In the genomic region with DNA sequence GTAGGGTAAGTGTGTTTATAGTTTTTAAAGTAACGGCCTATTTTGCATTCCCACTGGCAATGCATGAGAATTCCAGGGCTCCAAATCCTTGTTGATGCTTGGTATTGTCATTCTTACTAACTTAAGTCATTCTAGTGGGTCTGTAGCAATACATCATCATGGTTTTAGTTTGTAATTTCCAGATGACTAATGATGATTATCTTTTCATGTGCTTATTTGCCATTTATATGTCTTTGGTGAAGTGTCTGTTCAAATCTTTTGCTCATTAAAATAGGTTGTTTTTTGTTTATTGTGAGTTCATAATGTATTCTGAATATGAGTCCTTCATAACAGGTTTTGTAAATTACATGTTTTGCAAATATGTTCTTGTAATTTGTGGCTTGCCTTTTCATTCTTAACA, we compare ENCODE assay signal across 1 cellular context.
TF ChIP-seq lines count a peak whose summit lies in the region.

No MANE protein-coding gene starts in this region.

TF ChIP-seq in WTC11, 78 proteins besides CTCF, POLR2A, EP300 and RAD21 (continued from another document):
- TF ChIP-seq, protein P1, sequence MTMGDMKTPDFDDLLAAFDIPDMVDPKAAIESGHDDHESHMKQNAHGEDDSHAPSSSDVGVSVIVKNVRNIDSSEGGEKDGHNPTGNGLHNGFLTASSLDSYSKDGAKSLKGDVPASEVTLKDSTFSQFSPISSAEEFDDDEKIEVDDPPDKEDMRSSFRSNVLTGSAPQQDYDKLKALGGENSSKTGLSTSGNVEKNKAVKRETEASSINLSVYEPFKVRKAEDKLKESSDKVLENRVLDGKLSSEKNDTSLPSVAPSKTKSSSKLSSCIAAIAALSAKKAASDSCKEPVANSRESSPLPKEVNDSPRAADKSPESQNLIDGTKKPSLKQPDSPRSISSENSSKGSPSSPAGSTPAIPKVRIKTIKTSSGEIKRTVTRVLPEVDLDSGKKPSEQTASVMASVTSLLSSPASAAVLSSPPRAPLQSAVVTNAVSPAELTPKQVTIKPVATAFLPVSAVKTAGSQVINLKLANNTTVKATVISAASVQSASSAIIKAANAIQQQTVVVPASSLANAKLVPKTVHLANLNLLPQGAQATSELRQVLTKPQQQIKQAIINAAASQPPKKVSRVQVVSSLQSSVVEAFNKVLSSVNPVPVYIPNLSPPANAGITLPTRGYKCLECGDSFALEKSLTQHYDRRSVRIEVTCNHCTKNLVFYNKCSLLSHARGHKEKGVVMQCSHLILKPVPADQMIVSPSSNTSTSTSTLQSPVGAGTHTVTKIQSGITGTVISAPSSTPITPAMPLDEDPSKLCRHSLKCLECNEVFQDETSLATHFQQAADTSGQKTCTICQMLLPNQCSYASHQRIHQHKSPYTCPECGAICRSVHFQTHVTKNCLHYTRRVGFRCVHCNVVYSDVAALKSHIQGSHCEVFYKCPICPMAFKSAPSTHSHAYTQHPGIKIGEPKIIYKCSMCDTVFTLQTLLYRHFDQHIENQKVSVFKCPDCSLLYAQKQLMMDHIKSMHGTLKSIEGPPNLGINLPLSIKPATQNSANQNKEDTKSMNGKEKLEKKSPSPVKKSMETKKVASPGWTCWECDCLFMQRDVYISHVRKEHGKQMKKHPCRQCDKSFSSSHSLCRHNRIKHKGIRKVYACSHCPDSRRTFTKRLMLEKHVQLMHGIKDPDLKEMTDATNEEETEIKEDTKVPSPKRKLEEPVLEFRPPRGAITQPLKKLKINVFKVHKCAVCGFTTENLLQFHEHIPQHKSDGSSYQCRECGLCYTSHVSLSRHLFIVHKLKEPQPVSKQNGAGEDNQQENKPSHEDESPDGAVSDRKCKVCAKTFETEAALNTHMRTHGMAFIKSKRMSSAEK (CRISPR knock-in tag; IDR thresholded peaks at IDR 0.05; ENCODE audit: borderline replicate concordance) = no peak
- TF ChIP-seq, protein P2, sequence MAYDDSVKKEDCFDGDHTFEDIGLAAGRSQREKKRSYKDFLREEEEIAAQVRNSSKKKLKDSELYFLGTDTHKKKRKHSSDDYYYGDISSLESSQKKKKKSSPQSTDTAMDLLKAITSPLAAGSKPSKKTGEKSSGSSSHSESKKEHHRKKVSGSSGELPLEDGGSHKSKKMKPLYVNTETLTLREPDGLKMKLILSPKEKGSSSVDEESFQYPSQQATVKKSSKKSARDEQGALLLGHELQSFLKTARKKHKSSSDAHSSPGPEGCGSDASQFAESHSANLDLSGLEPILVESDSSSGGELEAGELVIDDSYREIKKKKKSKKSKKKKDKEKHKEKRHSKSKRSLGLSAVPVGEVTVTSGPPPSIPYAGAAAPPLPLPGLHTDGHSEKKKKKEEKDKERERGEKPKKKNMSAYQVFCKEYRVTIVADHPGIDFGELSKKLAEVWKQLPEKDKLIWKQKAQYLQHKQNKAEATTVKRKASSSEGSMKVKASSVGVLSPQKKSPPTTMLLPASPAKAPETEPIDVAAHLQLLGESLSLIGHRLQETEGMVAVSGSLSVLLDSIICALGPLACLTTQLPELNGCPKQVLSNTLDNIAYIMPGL (CRISPR knock-in tag; IDR thresholded peaks at IDR 0.05) = no peak
- TF ChIP-seq, protein P3, sequence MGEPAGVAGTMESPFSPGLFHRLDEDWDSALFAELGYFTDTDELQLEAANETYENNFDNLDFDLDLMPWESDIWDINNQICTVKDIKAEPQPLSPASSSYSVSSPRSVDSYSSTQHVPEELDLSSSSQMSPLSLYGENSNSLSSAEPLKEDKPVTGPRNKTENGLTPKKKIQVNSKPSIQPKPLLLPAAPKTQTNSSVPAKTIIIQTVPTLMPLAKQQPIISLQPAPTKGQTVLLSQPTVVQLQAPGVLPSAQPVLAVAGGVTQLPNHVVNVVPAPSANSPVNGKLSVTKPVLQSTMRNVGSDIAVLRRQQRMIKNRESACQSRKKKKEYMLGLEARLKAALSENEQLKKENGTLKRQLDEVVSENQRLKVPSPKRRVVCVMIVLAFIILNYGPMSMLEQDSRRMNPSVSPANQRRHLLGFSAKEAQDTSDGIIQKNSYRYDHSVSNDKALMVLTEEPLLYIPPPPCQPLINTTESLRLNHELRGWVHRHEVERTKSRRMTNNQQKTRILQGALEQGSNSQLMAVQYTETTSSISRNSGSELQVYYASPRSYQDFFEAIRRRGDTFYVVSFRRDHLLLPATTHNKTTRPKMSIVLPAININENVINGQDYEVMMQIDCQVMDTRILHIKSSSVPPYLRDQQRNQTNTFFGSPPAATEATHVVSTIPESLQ (CRISPR knock-in tag; IDR thresholded peaks at IDR 0.05) = no peak
